ENCODE assay signal across 17 cellular contexts in the genomic region with DNA sequence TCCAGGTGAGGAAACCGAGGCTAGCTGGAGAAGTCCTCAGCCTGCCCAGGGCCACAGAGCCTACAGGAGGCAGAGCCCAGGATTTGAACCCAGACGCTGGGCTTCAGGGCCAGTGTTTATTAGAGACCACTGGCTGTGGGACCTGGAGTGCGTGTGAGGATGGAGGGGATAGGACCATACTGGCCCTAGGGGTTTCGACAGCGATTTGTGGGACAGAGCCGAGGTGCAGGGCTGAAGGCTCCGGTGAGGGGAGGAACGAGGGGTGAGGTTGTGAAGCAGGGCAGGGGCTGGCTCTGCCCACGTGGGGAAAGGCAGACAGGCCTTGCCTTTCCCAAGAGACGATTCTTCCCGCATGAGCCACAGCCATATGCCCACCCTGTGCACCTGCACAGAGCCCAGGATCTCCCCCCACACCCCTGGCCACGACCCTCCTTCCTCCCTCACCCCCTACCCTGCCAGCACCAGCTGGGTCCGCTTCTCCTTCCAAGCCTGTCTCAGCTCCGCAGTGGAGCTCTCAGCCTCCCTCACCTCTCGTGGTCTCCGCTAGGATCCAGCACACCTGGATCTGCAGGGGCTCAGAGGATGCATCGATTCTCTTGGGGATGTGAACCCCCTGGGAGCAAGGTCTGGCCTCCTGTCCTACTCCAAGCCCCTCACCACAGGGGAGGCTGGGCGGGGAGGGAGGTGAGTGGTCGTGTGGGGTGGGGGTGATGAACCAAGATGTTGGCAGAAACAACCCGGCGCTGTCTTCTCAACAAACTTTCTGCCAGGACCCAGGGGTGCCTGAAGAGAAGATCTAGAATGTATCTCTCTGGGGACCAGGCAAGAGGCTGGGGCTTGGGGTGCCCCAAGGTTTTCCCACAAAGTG. TPM values are rescaled to one million over a fixed set of nuclear protein-coding genes. Genes with fewer than 3 reads are reported as not detected.
DNase-seq lines count a peak whose midpoint lies in the region; ATAC-seq and TF ChIP-seq lines count a peak whose summit lies in the region.
"Had no signal": no experiment of that assay in that cellular context is flagged by ENCODE, and none has a peak within 500 bp of the region (broad histone marks: within the 10 kb centered on the region; RNA-seq: fewer than 3 reads in every experiment).

No MANE protein-coding gene starts in this region.

- H3K4me3 Mint-ChIP-seq in effector memory CD8-positive, alpha-beta T cell: no peak overlapping the region

- no peaks in the 10 kb centered on the region for H3K9me3 Mint-ChIP-seq in effector memory CD8-positive, alpha-beta T cell

- H2BK5ac ChIP-seq in neuronal stem cell (ENCODE audit: low read length): no peak overlapping the region

- H3K36me3 ChIP-seq in neuronal stem cell (replicated peaks in 1 of 2; ENCODE audit: control insufficient read depth in 2 of 2, insufficient read depth in 2 of 2, low read length in 2 of 2) (no peaks in the 10 kb centered on the region), upper lobe of right lung (no peaks in the 10 kb centered on the region)
- H3K36me3 ChIP-seq: HAP-1 had no signal

- H3K27me3 ChIP-seq in neuronal stem cell (ENCODE audit: control insufficient read depth in 3 of 3, insufficient read depth in 3 of 3, low read depth in 1 of 3, low read length in 3 of 3) (peaks cover 0 to 15% (median 0%) of the 10 kb centered on the region in 3 experiments), upper lobe of right lung (no peaks in the 10 kb centered on the region)

- H2AFZ ChIP-seq in neuronal stem cell (ENCODE audit: low read length): no peak overlapping the region

- H3K27ac ChIP-seq in neuronal stem cell (replicated peaks; ENCODE audit: low read length) (no peak overlapping the region), upper lobe of right lung (no peak overlapping the region)
- H3K27ac ChIP-seq: C4-2B had no signal

- peaks cover 7 to 9% of the 10 kb centered on the region in 2 donors for H3K4me1 Mint-ChIP-seq in effector memory CD8-positive, alpha-beta T cell (ENCODE audit: low read depth in 2 of 2)

- ATAC-seq in Right ventricle myocardium inferior (no peak), Right ventricle myocardium superior (ENCODE audit: poor library complexity) (no peak), upper lobe of right lung (no peak)
- ATAC-seq in effector memory CD8-positive, alpha-beta T cell (replicated peaks): no peak
- ATAC-seq: PC-3 had no signal

- H2BK12ac ChIP-seq in neuronal stem cell (ENCODE audit: low read length): no peak overlapping the region

- H3K79me1 ChIP-seq in neuronal stem cell (ENCODE audit: low read depth, low read length): no peaks in the 10 kb centered on the region

- DNase-seq in Right ventricle myocardium inferior (ENCODE audit: missing footprints) (peak; percentile 5), Right ventricle myocardium superior (no peak), neuronal stem cell (ENCODE audit: low spot score) (no peak), upper lobe of right lung (peak; percentile 20), NAMALWA (ENCODE audit: low spot score) (no peak), GM10266 (ENCODE audit: extremely low spot score) (no peak), GM13977 (ENCODE audit: low spot score) (no peak)
- no peak for DNase-seq in effector memory CD8-positive, alpha-beta T cell
- DNase-seq: DMS153, EL, MV-4-11, NCI-H1417 treated with DMSO at 0.1 percent for 48 hours, NCI-H2029 treated with DMSO at 0.1 percent for 48 hours, NCI-H748 treated with DMSO at 0.1 percent for 48 hours, PC-3 had no signal

- no peak overlapping the region for H3K14ac ChIP-seq in neuronal stem cell (ENCODE audit: low read length)

- no peak overlapping the region for H4K91ac ChIP-seq in neuronal stem cell (ENCODE audit: low read depth, low read length, poor library complexity)

- H3K4me2 ChIP-seq in neuronal stem cell (ENCODE audit: insufficient read depth, low read length, poor library complexity, severe bottlenecking): no peak overlapping the region

- H3K9me3 ChIP-seq in neuronal stem cell (replicated peaks in 1 of 2; ENCODE audit: control insufficient read depth in 2 of 2, insufficient read depth in 1 of 2, low read depth in 1 of 2, low read length in 2 of 2): no peaks in the 10 kb centered on the region
- H3K9me3 ChIP-seq in upper lobe of right lung: no peaks in the 10 kb centered on the region
- H3K9me3 ChIP-seq: HAP-1 had no signal

- H4K8ac ChIP-seq in neuronal stem cell (ENCODE audit: low read depth, low read length): no peak overlapping the region

- no peak overlapping the region for H3K4me3 ChIP-seq in neuronal stem cell (ENCODE audit: low read length in 2 of 2)
- no peak overlapping the region for H3K4me3 ChIP-seq in upper lobe of right lung
- H3K4me3 ChIP-seq: HAP-1 had no signal

- intact Hi-C loops in Right ventricle myocardium inferior (cut with DNase I): no loop called here
- intact Hi-C loops in Right ventricle myocardium superior (cut with DNase I): no loop called here
- intact Hi-C loops in upper lobe of right lung (cut with DNase I): no loop called here

- H3K18ac ChIP-seq in neuronal stem cell (ENCODE audit: low read length): peak overlapping the region; percentile 52

- in situ Hi-C loops in GM13977 (cut with MboI; ENCODE audit: low pct_unique_long_range_greater_than_20kb, low sequenced_read_pairs, unreplicated experiment): no loop called here

- H3K4me1 ChIP-seq in neuronal stem cell (ENCODE audit: control insufficient read depth in 2 of 2, insufficient read depth in 1 of 2, low read depth in 1 of 2, low read length in 2 of 2): peaks cover 5 to 11% of the 10 kb centered on the region in 2 donors
- H3K4me1 ChIP-seq in upper lobe of right lung: no peaks in the 10 kb centered on the region
- H3K4me1 ChIP-seq: HAP-1 had no signal

- peak overlapping the region; percentile 56 for H2BK15ac ChIP-seq in neuronal stem cell (ENCODE audit: low read length)

- peak overlapping the region; percentile 10 to 28 for H3K27ac Mint-ChIP-seq in effector memory CD8-positive, alpha-beta T cell

- H3K27me3 Mint-ChIP-seq in effector memory CD8-positive, alpha-beta T cell: peaks cover 5 to 28% of the 10 kb centered on the region in 2 donors

- no peak overlapping the region for H2BK120ac ChIP-seq in neuronal stem cell (ENCODE audit: low read depth, low read length)

- no peak overlapping the region for H3K23ac ChIP-seq in neuronal stem cell (ENCODE audit: low read depth, low read length, poor library complexity)

- no peak overlapping the region for H3K9ac ChIP-seq in neuronal stem cell (ENCODE audit: low read depth, low read length, poor library complexity)

- WGBS in neuronal stem cell (ENCODE audit: extremely low coverage in 2 of 2, insufficient read length in 2 of 2, insufficient replicate concordance in 1 of 2), 2 donors: no CpG with 5 or more reads among the region's 21 CpGs

- H3K36me3 Mint-ChIP-seq in effector memory CD8-positive, alpha-beta T cell (ENCODE audit: insufficient read depth): peaks cover 2% of the 10 kb centered on the region

- TF ChIP-seq CTCF in upper lobe of right lung (IDR thresholded peaks at IDR 0.05) (no peak), GM10266 (IDR thresholded peaks at IDR 0.05; ENCODE audit: control insufficient read depth, insufficient read depth, low read depth, missing control alignments) (no peak), GM13977 (IDR thresholded peaks at IDR 0.05; ENCODE audit: extremely low read depth, insufficient read depth, missing control alignments) (no peak)

- no peak overlapping the region for H3K4ac ChIP-seq in neuronal stem cell (ENCODE audit: low read length)

- H2AK5ac ChIP-seq in neuronal stem cell (ENCODE audit: low read depth, low read length): peak overlapping the region; percentile 23

RNA-seq across cellular contexts. Expression of a gene that starts 58.4 kb away (rescaled TPM):
- 26.2 TPM for total RNA-seq in Right ventricle myocardium inferior
- 23.5 TPM for total RNA-seq in Right ventricle myocardium superior
- polyA plus RNA-seq in neuronal stem cell (2013, experiment 1 of 2): 19.8 TPM
- polyA plus RNA-seq in neuronal stem cell (2013, experiment 2 of 2): 20.4 TPM
- 18.4 TPM for total RNA-seq in upper lobe of right lung

Comparison
In these comparisons a context has a peak if more than half of its experiments do, and no peak if none do; other contexts are left out.
1. DNase-seq: peak in Right ventricle myocardium inferior (single experiment) and upper lobe of right lung (single experiment); none in Right ventricle myocardium superior (single experiment), effector memory CD8-positive, alpha-beta T cell (0 of 3), neuronal stem cell (single experiment), NAMALWA (single experiment), GM10266 (single experiment) and GM13977 (single experiment).